In genomic region chr2:100417745-100418090, GRCh38 we compare ENCODE assay signal across 1 cellular context.
TF ChIP-seq lines count a peak whose summit lies in the region.

No MANE protein-coding gene starts in this region.

TF ChIP-seq in K562, 482 proteins besides CTCF, POLR2A, EP300 and RAD21 (continued from another document and continues in another):
- TF ChIP-seq ZNF655 (CRISPR knock-in tag; IDR thresholded peaks at IDR 0.05) (no peak), ZNF507 (tag; conservative IDR thresholded peaks at IDR 0.05) (no peak), USF2 (CRISPR knock-in tag; IDR thresholded peaks at IDR 0.05) (no peak), LARP7 (IDR thresholded peaks at IDR 0.05) (0 out of 2 replicates have a peak, but pooled peaks have one; percentile 36), SMARCC2 (IDR thresholded peaks at IDR 0.05; ENCODE audit: low read depth) (no peak; the same call in 1 of the 2 replicates), YY1 (IDR thresholded peaks at IDR 0.05; ENCODE audit: borderline replicate concordance in 1 of 3, control insufficient read depth in 1 of 3, extremely low read depth in 1 of 3, insufficient read depth in 3 of 3, insufficient read length in 1 of 3, insufficient replicate concordance in 2 of 3, low read depth in 1 of 3, low read length in 2 of 3) (no peak), REST (CRISPR knock-in tag; IDR thresholded peaks at IDR 0.05; ENCODE audit: low read depth) (no peak), VEZF1 (CRISPR knock-in tag; IDR thresholded peaks at IDR 0.05) (peak; percentile 60; the same call in 1 of the 2 replicates), ETV1 (tag; conservative IDR thresholded peaks at IDR 0.05; ENCODE audit: low read depth) (no peak), TAF7 (tag; IDR thresholded peaks at IDR 0.05) (no peak), PHF8 (IDR thresholded peaks at IDR 0.05; ENCODE audit: borderline replicate concordance, low read length) (peak; percentile 24; the same call in 1 of the 2 replicates), MEF2A (IDR thresholded peaks at IDR 0.05; ENCODE audit: control insufficient read depth, low read depth, low read length) (no peak), BCOR (IDR thresholded peaks at IDR 0.05) (no peak), ZNF274 (IDR thresholded peaks at IDR 0.05; ENCODE audit: borderline replicate concordance, low read depth, low read length) (no peak), ARHGAP35 (IDR thresholded peaks at IDR 0.05; ENCODE audit: partially characterized antibody) (peak; percentile 47), CSDE1 (IDR thresholded peaks at IDR 0.05) (no peak), SRF (CRISPR knock-in tag; IDR thresholded peaks at IDR 0.05) (no peak), CCAR2 (IDR thresholded peaks at IDR 0.05; ENCODE audit: low read depth, low read length) (no peak), SP2 (IDR thresholded peaks at IDR 0.05; ENCODE audit: extremely low read depth, low read depth, low read length, poor library complexity, severe bottlenecking) (no peak), DPF2 (IDR thresholded peaks at IDR 0.05) (0 out of 2 replicates have a peak, but pooled peaks have one; percentile 23), HMGN3 (IDR thresholded peaks at IDR 0.05; ENCODE audit: borderline replicate concordance, extremely low read depth, insufficient read length, low read depth, low read length) (no peak), ZNF584 (CRISPR knock-in tag; IDR thresholded peaks at IDR 0.05; ENCODE audit: low read depth) (no peak), MEF2D (tag; conservative IDR thresholded peaks at IDR 0.05; ENCODE audit: low read depth) (no peak), NFRKB (IDR thresholded peaks at IDR 0.05; ENCODE audit: low read depth) (no peak), ZNF75A (CRISPR knock-in tag; IDR thresholded peaks at IDR 0.05) (no peak), ZBTB40 (IDR thresholded peaks at IDR 0.05) (peak; percentile 59), ZBTB40 (CRISPR knock-in tag; IDR thresholded peaks at IDR 0.05) (no peak), MAZ (CRISPR knock-in tag; conservative IDR thresholded peaks at IDR 0.05 in 1 of 2, IDR thresholded peaks at IDR 0.05 in 1 of 2) (0 out of 4 replicates have a peak, but pooled peaks of 1 of the 2 experiments have one; percentile 0), MAX (CRISPR knock-in tag; IDR thresholded peaks at IDR 0.05) (no peak), PKNOX1 (IDR thresholded peaks at IDR 0.05) (no peak), ZNF224 (CRISPR knock-in tag; IDR thresholded peaks at IDR 0.05) (no peak), ETV6 (IDR thresholded peaks at IDR 0.05; ENCODE audit: borderline replicate concordance in 1 of 2, low read depth in 2 of 2, low read length in 1 of 2) (no peak), ETV6 (CRISPR knock-in tag; IDR thresholded peaks at IDR 0.05; ENCODE audit: borderline replicate concordance) (no peak), TEAD2 (tag; IDR thresholded peaks at IDR 0.05) (no peak), GABPA (tag; conservative IDR thresholded peaks at IDR 0.05; ENCODE audit: low read depth) (0 out of 2 replicates have a peak, but pooled peaks have one; percentile 38), IRF1 (CRISPR knock-in tag; IDR thresholded peaks at IDR 0.05; ENCODE audit: borderline replicate concordance) (no peak), NFIC (IDR thresholded peaks at IDR 0.05) (no peak), MLX (CRISPR knock-in tag; conservative IDR thresholded peaks at IDR 0.05) (no peak), SRSF3 (IDR thresholded peaks at IDR 0.05; ENCODE audit: insufficient read depth, low read length) (no peak), MED1 (CRISPR knock-in tag; IDR thresholded peaks at IDR 0.05; ENCODE audit: borderline replicate concordance) (no peak), NR2C2 (CRISPR knock-in tag; IDR thresholded peaks at IDR 0.05) (no peak), NR2C2 (tag; IDR thresholded peaks at IDR 0.05) (peak; percentile 11; the same call in 1 of the 2 replicates), HLTF (IDR thresholded peaks at IDR 0.05) (no peak)
